ENCODE assay signal across 1 cellular context in genomic region chr9:107883496-107884120, GRCh38.
TF ChIP-seq lines count a peak whose summit lies in the region.

No MANE protein-coding gene starts in this region.

TF ChIP-seq in GM23338, 12 proteins besides CTCF, POLR2A, EP300 and RAD21 (continued from another document):
- no peak for TF ChIP-seq NANOG (IDR thresholded peaks at IDR 0.05; ENCODE audit: borderline replicate concordance)
- no peak for TF ChIP-seq EZH2phosphoT487 (IDR thresholded peaks at IDR 0.05; ENCODE audit: unreplicated experiment)
- no peak for TF ChIP-seq POLR2AphosphoS5 (IDR thresholded peaks at IDR 0.05; ENCODE audit: low read depth)
